Comparison of ENCODE assay signal across 24 cellular contexts in the genomic region with DNA sequence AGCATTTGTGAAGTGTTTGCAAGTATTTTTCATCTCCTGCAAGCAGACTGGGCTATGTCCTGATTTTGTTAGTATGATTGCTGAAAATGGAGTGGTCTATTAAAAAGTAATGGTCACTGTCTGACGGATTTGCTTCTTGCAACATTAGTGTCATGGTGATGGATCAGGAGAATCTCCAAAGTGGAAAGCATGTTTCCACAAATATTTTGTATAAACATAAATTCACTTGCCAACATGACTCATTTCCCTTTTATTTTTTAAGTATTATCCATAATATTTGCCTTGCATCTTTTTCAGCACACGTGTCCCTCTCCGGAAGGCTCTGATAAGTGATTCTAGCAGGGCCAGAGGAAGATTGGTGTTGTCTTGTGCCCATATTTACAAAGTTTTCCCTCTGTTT. TPM values are rescaled to one million over a fixed set of nuclear protein-coding genes. Genes with fewer than 3 reads are reported as not detected.
"Had no signal": no experiment of that assay in that cellular context is flagged by ENCODE, and none has a peak within 500 bp of the region (broad histone marks: within the 10 kb centered on the region; RNA-seq: fewer than 3 reads in every experiment).

No MANE protein-coding gene starts in this region.

- H3K27ac Mint-ChIP-seq: naive thymus-derived CD4-positive, alpha-beta T cell; nephron progenitor cell; stimulated activated naive B cell treated with anti-CD40 and anti-IgM and Interleukin-4, amounts not matched to agents 10 μg/mL and 1 μg/mL and 100 μg/mL, for 72 hours; stimulated activated naive CD8-positive, alpha-beta T cell treated with anti-CD3 and anti-CD28 coated beads, Interleukin-15, amount 100 ng/mL, for 72 hours had no signal

- H3K36me3 ChIP-seq: esophagus squamous epithelium, right lobe of liver, spleen, tibial nerve, upper lobe of right lung, vagina had no signal

- H3K4me2 ChIP-seq: hepatocyte had no signal

- H3K9me3 ChIP-seq: esophagus squamous epithelium, psoas muscle, right lobe of liver, spleen, testis, tibial nerve, upper lobe of right lung, vagina had no signal

- H2AFZ ChIP-seq: hepatocyte, parathyroid adenoma had no signal

- H3K9me3 Mint-ChIP-seq: nephron progenitor cell; stimulated activated naive CD8-positive, alpha-beta T cell treated with anti-CD3 and anti-CD28 coated beads, Interleukin-15, amount 100 ng/mL, for 72 hours had no signal

- ATAC-seq: left colon; left ventricle myocardium superior; naive thymus-derived CD4-positive, alpha-beta T cell; psoas muscle; right lobe of liver; stimulated activated naive B cell treated with anti-CD40 and anti-IgM and Interleukin-4, amounts not matched to agents 10 μg/mL and 1 μg/mL and 100 μg/mL, for 72 hours; stimulated activated naive CD8-positive, alpha-beta T cell treated with anti-CD3 and anti-CD28 coated beads, Interleukin-15, amount 100 ng/mL, for 72 hours; upper lobe of right lung had no signal

- DNase-seq: effector memory CD4-positive, alpha-beta T cell; esophagus squamous epithelium; foreskin fibroblast; left colon; left ventricle myocardium superior; naive thymus-derived CD4-positive, alpha-beta T cell; nephron progenitor cell; psoas muscle; retina; right lobe of liver; spleen; stimulated activated CD4-positive, alpha-beta T cell treated with anti-CD3 and anti-CD28 coated beads, Interleukin-15, amount 100 ng/mL, for 24 hours; stimulated activated CD4-positive, alpha-beta T cell treated with anti-CD3 and anti-CD28 coated beads, Interleukin-1b, Interleukin-23, amount 100 ng/mL, for 48 hours; stimulated activated CD4-positive, alpha-beta T cell treated with anti-CD3 and anti-CD28 coated beads, Interleukin-4, amount 100 ng/mL, for 24 hours; stimulated activated naive B cell treated with anti-CD40 and anti-IgM and Interleukin-4, amounts not matched to agents 10 μg/mL and 1 μg/mL and 100 μg/mL, for 72 hours; stimulated activated naive CD8-positive, alpha-beta T cell treated with anti-CD3 and anti-CD28 coated beads, Interleukin-15, amount 100 ng/mL, for 72 hours; testis; upper lobe of right lung had no signal

- H3K27ac ChIP-seq: epithelial cell of prostate, esophagus squamous epithelium, hepatocyte, parathyroid adenoma, psoas muscle, right lobe of liver, spleen, testis, tibial nerve, upper lobe of right lung, vagina had no signal

- H3K4me3 ChIP-seq: esophagus squamous epithelium, hepatocyte, lung, psoas muscle, right lobe of liver, spleen, testis, tibial nerve, upper lobe of right lung, vagina had no signal

- H3K4me3 Mint-ChIP-seq: naive thymus-derived CD4-positive, alpha-beta T cell; nephron progenitor cell; stimulated activated naive B cell treated with anti-CD40 and anti-IgM and Interleukin-4, amounts not matched to agents 10 μg/mL and 1 μg/mL and 100 μg/mL, for 72 hours; stimulated activated naive CD8-positive, alpha-beta T cell treated with anti-CD3 and anti-CD28 coated beads, Interleukin-15, amount 100 ng/mL, for 72 hours had no signal

- H3K27me3 ChIP-seq: right lobe of liver, spleen, testis, upper lobe of right lung, vagina had no signal

- H3K9ac ChIP-seq: parathyroid adenoma had no signal

- H3K4me1 ChIP-seq: esophagus squamous epithelium, parathyroid adenoma, right lobe of liver, spleen, testis, tibial nerve, upper lobe of right lung, vagina had no signal

- H3K36me3 Mint-ChIP-seq: naive thymus-derived CD4-positive, alpha-beta T cell; stimulated activated naive B cell treated with anti-CD40 and anti-IgM and Interleukin-4, amounts not matched to agents 10 μg/mL and 1 μg/mL and 100 μg/mL, for 72 hours had no signal

- H3K27me3 Mint-ChIP-seq: stimulated activated naive CD8-positive, alpha-beta T cell treated with anti-CD3 and anti-CD28 coated beads, Interleukin-15, amount 100 ng/mL, for 72 hours had no signal

- H3K79me2 ChIP-seq: hepatocyte, parathyroid adenoma had no signal

- H3K4me1 Mint-ChIP-seq: naive thymus-derived CD4-positive, alpha-beta T cell; nephron progenitor cell; stimulated activated naive B cell treated with anti-CD40 and anti-IgM and Interleukin-4, amounts not matched to agents 10 μg/mL and 1 μg/mL and 100 μg/mL, for 72 hours; stimulated activated naive CD8-positive, alpha-beta T cell treated with anti-CD3 and anti-CD28 coated beads, Interleukin-15, amount 100 ng/mL, for 72 hours had no signal

RNA-seq across cellular contexts. Expression of a gene that starts 27.4 kb away (rescaled TPM):
- polyA plus RNA-seq: naive thymus-derived CD4-positive, alpha-beta T cell had no signal
